ENCODE assay signal across 29 cellular contexts in the genomic region with DNA sequence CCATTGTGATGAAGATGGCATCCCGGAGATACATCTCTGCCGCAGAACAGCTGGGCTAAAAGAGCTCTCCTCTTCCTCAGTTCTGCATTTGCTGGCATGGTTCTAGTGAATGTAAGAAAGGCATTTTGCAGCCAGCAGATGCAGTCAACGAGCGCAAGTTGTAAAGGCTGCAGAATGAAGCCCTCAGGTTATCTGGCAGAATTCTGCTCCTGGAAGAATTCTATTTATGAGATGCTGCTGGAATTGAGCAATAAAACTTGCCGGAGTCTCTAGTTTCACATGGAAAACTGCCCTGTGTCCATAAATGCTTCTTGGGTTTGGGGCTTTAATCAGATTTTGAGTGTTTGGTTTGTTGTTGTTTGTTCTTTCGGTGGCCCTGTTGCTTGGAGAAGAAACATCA.
"Had no signal": no experiment of that assay in that cellular context is flagged by ENCODE, and none has a peak within 500 bp of the region (broad histone marks: within the 10 kb centered on the region; RNA-seq: fewer than 3 reads in every experiment).

No MANE protein-coding gene starts in this region.

- H3K9me3 ChIP-seq: left lung, lower lobe of right lung, upper lobe of left lung, vagina had no signal

- H3K27ac ChIP-seq: left lung, lower lobe of right lung, neural progenitor cell, skin epidermis, upper lobe of left lung, vagina, WERI-Rb-1 had no signal

- H3K36me3 ChIP-seq: left lung, lower lobe of right lung, neural progenitor cell, upper lobe of left lung, vagina, WERI-Rb-1 had no signal

- DNase-seq: activated CD4-positive, alpha-beta T cell treated with anti-CD3 and anti-CD28 coated beads for 48 hours; activated CD4-positive, alpha-beta T cell treated with anti-CD3 and anti-CD28 coated beads, Interleukin-2, amount 50 U/mL, for 48 hours; activated CD8-positive, alpha-beta memory T cell treated with anti-CD3 and anti-CD28 coated beads for 24 hours; activated gamma-delta T cell; activated naive CD4-positive, alpha-beta T cell treated with anti-CD3 and anti-CD28 coated beads, Interleukin-2, amount 50 U/mL, for 16 hours; activated T-cell treated with anti-CD3 and anti-CD28 coated beads, Interleukin-2, amount 50 U/mL, for 1 hour; amygdala; caudate nucleus; foreskin melanocyte; left lung; lower lobe of right lung; mesendoderm; natural killer cell; occipital lobe; stimulated activated CD4-positive, alpha-beta T cell treated with anti-CD3 and anti-CD28 coated beads, Interleukin-12 subunit alpha, Interleukin-12 subunit beta, amount 100 ng/mL, for 4 hours; stimulated activated CD4-positive, alpha-beta T cell treated with anti-CD3 and anti-CD28 coated beads, Interleukin-4, amount 100 ng/mL, for 4 hours; stimulated activated CD8-positive, alpha-beta memory T cell treated with anti-CD3 and anti-CD28 coated beads, Interleukin-4, amount 100 ng/mL, for 48 hours; stimulated activated naive CD8-positive, alpha-beta T cell treated with anti-CD3 and anti-CD28 coated beads, Interleukin-15, amount 100 ng/mL, for 72 hours; substantia nigra; T-helper 17 cell; T1000; upper lobe of left lung; WERI-Rb-1 had no signal

- H3K4me3 ChIP-seq: left lung, lower lobe of right lung, neural progenitor cell, skin epidermis, upper lobe of left lung, vagina had no signal

- H3K27me3 ChIP-seq: left lung, neural progenitor cell, upper lobe of left lung, vagina had no signal

- H3K4me1 ChIP-seq: left lung, lower lobe of right lung, neural progenitor cell, upper lobe of left lung had no signal

- ATAC-seq: activated CD4-positive, CD25-positive, alpha-beta regulatory T cell treated with anti-CD3 and anti-CD28 coated beads, Interleukin-2, amount 50 U/mL, for 24 hours; left lung; lower lobe of right lung; natural killer cell; sciatic nerve; stimulated activated memory B cell treated with anti-CD40 and anti-IgM and Interleukin-4, amounts not matched to agents 10 μg/mL and 1 μg/mL and 100 μg/mL, for 72 hours; stimulated activated naive CD8-positive, alpha-beta T cell treated with anti-CD3 and anti-CD28 coated beads, Interleukin-15, amount 100 ng/mL, for 72 hours; T-helper 17 cell had no signal
